8 cellular contexts compared by ENCODE assay signal in the genomic region with DNA sequence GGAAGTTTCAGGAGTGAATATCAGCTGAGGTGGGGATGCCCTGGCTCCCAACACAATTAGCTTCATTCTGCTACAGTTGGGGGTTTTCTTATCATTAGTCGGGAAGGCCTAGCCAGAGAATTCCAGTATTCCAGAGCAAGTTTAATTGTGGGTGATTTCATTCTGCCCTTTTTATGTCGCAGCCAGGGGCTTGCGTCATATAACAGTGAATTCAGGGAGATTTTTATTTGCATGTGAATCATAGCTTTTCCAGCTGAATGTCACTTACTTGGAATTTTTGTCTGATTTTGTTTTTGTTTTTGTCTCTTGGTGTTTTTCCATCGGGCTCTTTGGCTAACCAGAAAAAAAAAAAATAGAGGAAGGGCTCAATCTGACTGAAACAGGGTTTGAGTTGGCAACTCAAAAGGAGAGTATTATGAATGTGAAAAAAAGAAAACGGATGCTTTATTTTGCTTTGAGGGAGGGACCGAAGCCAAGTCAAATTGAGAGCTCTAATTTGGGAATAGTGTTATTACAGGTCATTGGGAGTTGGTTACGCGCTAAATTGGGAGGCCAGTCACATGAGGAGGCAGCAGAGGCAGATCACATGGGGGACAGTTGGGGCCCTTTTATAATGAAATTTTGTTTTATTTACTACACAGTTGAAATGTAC.
DNase-seq lines count a peak whose midpoint lies in the region; ATAC-seq, FAIRE-seq and TF ChIP-seq lines count a peak whose summit lies in the region.
"Had no signal": no experiment of that assay in that cellular context is flagged by ENCODE, and none has a peak within 500 bp of the region (broad histone marks: within the 10 kb centered on the region; RNA-seq: fewer than 3 reads in every experiment).

No MANE protein-coding gene starts in this region.

- H3K79me2 ChIP-seq in PC-9 (ENCODE audit: low read depth): peaks cover 11% of the 10 kb centered on the region; the same call in 1 of the 2 replicates

- no peaks in the 10 kb centered on the region for H3K27me3 ChIP-seq in PC-9 (ENCODE audit: insufficient read depth, low read depth)
- no peaks in the 10 kb centered on the region for H3K27me3 ChIP-seq in esophagus (ENCODE audit: control insufficient read depth in 1 of 2, insufficient read depth in 2 of 2, low read length in 2 of 2)
- H3K27me3 ChIP-seq in muscle layer of colon (ENCODE audit: control insufficient read depth in 1 of 2, insufficient read depth in 2 of 2, low read length in 2 of 2): no peaks in the 10 kb centered on the region
- no peaks in the 10 kb centered on the region for H3K27me3 ChIP-seq in naive thymus-derived CD4-positive, alpha-beta T cell (ENCODE audit: control insufficient read depth in 2 of 2, insufficient read depth in 2 of 2, low read length in 2 of 2)

- H3K27ac ChIP-seq in PC-9 (no peak overlapping the region), esophagus (ENCODE audit: low read depth in 2 of 2, low read length in 1 of 2) (peak overlapping the region; percentile 76 to 81), muscle layer of colon (ENCODE audit: low read depth, low read length) (peak overlapping the region; percentile 80)
- no peak overlapping the region for H3K27ac ChIP-seq in naive thymus-derived CD4-positive, alpha-beta T cell (ENCODE audit: low read depth, low read length)

- no peak for ATAC-seq in naive thymus-derived CD4-positive, alpha-beta T cell
- no peak for ATAC-seq in HG02610 (IDR thresholded peaks at IDR 0.05; ENCODE audit: unreplicated experiment)
- ATAC-seq: activated CD4-positive, alpha-beta T cell treated with anti-CD3 and anti-CD28 coated beads for 36 hours had no signal

- H3K9me3 Mint-ChIP-seq in naive thymus-derived CD4-positive, alpha-beta T cell: no peaks in the 10 kb centered on the region

- H3K36me3 Mint-ChIP-seq in naive thymus-derived CD4-positive, alpha-beta T cell: no peaks in the 10 kb centered on the region

- no peak overlapping the region for H3K9ac ChIP-seq in muscle layer of colon (ENCODE audit: low read length)

- H3K27me3 Mint-ChIP-seq in naive thymus-derived CD4-positive, alpha-beta T cell: peaks cover 0 to 21% (median 10%) of the 10 kb centered on the region in 5 donors

- no peak overlapping the region for H3K27ac Mint-ChIP-seq in naive thymus-derived CD4-positive, alpha-beta T cell
- H3K27ac Mint-ChIP-seq: activated CD4-positive, alpha-beta T cell treated with anti-CD3 and anti-CD28 coated beads for 36 hours had no signal

- CTCF ChIA-PET in PC-9 (lab: Charles Lee): no interaction called here
- CTCF ChIA-PET in naive thymus-derived CD4-positive, alpha-beta T cell (lab: Charles Lee): no interaction called here

- no peak for FAIRE-seq in urothelium cell line (lab: Jason Lieb, UNC)

- no peak for TF ChIP-seq CTCF in PC-9 (conservative IDR thresholded peaks at IDR 0.05)

- peaks cover 10% of the 10 kb centered on the region; the same call in 1 of the 2 replicates for H3F3A ChIP-seq in PC-9 (ENCODE audit: insufficient read depth, low read depth)

- WGBS in esophagus, 2 donors: 36 to 58% methylated on average over 8 of the region's 8 CpGs

- H3K36me3 ChIP-seq in PC-9 (ENCODE audit: low read depth) (no peaks in the 10 kb centered on the region), esophagus (ENCODE audit: control insufficient read depth in 2 of 2, insufficient read depth in 2 of 2, low read length in 1 of 2) (no peaks in the 10 kb centered on the region), muscle layer of colon (ENCODE audit: insufficient read depth, low read length) (no peaks in the 10 kb centered on the region)
- no peaks in the 10 kb centered on the region for H3K36me3 ChIP-seq in naive thymus-derived CD4-positive, alpha-beta T cell (ENCODE audit: control insufficient read depth in 2 of 3, insufficient read depth in 3 of 3, low read length in 3 of 3)

- H3K9me3 ChIP-seq in PC-9 (ENCODE audit: insufficient read depth, low read depth): no peaks in the 10 kb centered on the region
- no peaks in the 10 kb centered on the region for H3K9me3 ChIP-seq in esophagus (ENCODE audit: control insufficient read depth in 2 of 2, insufficient read depth in 1 of 2, low read depth in 1 of 2, low read length in 1 of 2)
- no peaks in the 10 kb centered on the region for H3K9me3 ChIP-seq in muscle layer of colon (ENCODE audit: low read length)
- H3K9me3 ChIP-seq in naive thymus-derived CD4-positive, alpha-beta T cell (ENCODE audit: control insufficient read depth in 2 of 3, low read length in 3 of 3): no peaks in the 10 kb centered on the region

- no peaks in the 10 kb centered on the region for H4K20me1 ChIP-seq in PC-9 (ENCODE audit: insufficient read depth)

- H3K4me1 Mint-ChIP-seq in naive thymus-derived CD4-positive, alpha-beta T cell: peaks cover 0 to 21% (median 0%) of the 10 kb centered on the region in 7 donors

- H3K9me2 ChIP-seq in PC-9 (ENCODE audit: insufficient read depth): no peaks in the 10 kb centered on the region; the same call in 1 of the 2 replicates

- no peak overlapping the region for H2AFZ ChIP-seq in PC-9

- peaks cover 39% of the 10 kb centered on the region for H3K4me1 ChIP-seq in PC-9 (replicated peaks; ENCODE audit: insufficient read depth)
- peaks cover 0 to 3% of the 10 kb centered on the region in 2 donors for H3K4me1 ChIP-seq in esophagus (ENCODE audit: control insufficient read depth in 2 of 2, insufficient read depth in 2 of 2, low read length in 1 of 2)
- H3K4me1 ChIP-seq in muscle layer of colon (ENCODE audit: insufficient read depth, low read length): peaks cover 65% of the 10 kb centered on the region
- H3K4me1 ChIP-seq in naive thymus-derived CD4-positive, alpha-beta T cell (ENCODE audit: control insufficient read depth in 2 of 2, insufficient read depth in 2 of 2, low read length in 2 of 2): no peaks in the 10 kb centered on the region

- no peak for DNase-seq in PC-9
- DNase-seq in urothelium cell line (ENCODE audit: low spot score): peak; percentile 62
- no peak for DNase-seq in naive thymus-derived CD4-positive, alpha-beta T cell
- no peak for DNase-seq in NCI-H2171 treated with DMSO at 0.1 percent for 48 hours (lab: John Stamatoyannopoulos, UW)
- DNase-seq: activated CD4-positive, alpha-beta T cell treated with anti-CD3 and anti-CD28 coated beads for 36 hours had no signal

- no peak overlapping the region for H3K4me3 Mint-ChIP-seq in naive thymus-derived CD4-positive, alpha-beta T cell
- H3K4me3 Mint-ChIP-seq: activated CD4-positive, alpha-beta T cell treated with anti-CD3 and anti-CD28 coated beads for 36 hours had no signal

- POLR2A ChIA-PET in PC-9 (lab: Charles Lee; ENCODE audit: unreplicated experiment): no interaction called here
- POLR2A ChIA-PET in naive thymus-derived CD4-positive, alpha-beta T cell (lab: Charles Lee): no interaction called here

- intact Hi-C loops in PC-9 (cut with micrococcal nuclease; ENCODE audit: unreplicated experiment): no loop called here
- intact Hi-C loops in naive thymus-derived CD4-positive, alpha-beta T cell (cut with micrococcal nuclease): no loop called here

- no TSS peak for BruUV-seq in PC-9 (replicated peaks; lab: Mats Ljungman, UMichigan)

- peak overlapping the region; percentile 19; the same call in 1 of the 2 replicates for H3K4me2 ChIP-seq in PC-9

- H3K4me3 ChIP-seq in PC-9 (no peak overlapping the region), esophagus (ENCODE audit: low read depth in 1 of 2, low read length in 2 of 2) (no peak overlapping the region), muscle layer of colon (ENCODE audit: low read depth in 1 of 2, low read length in 2 of 2) (no peak overlapping the region)
- H3K4me3 ChIP-seq in naive thymus-derived CD4-positive, alpha-beta T cell (ENCODE audit: low read length): no peak overlapping the region

Comparison
In these comparisons a context has a peak if more than half of its experiments do, and no peak if none do; other contexts are left out.
1. H3K27ac ChIP-seq: peak in esophagus (2 of 2) and muscle layer of colon (single experiment); none in PC-9 (single experiment) and naive thymus-derived CD4-positive, alpha-beta T cell (single experiment).